ENCODE assay signal across 15 cellular contexts in the genomic region with DNA sequence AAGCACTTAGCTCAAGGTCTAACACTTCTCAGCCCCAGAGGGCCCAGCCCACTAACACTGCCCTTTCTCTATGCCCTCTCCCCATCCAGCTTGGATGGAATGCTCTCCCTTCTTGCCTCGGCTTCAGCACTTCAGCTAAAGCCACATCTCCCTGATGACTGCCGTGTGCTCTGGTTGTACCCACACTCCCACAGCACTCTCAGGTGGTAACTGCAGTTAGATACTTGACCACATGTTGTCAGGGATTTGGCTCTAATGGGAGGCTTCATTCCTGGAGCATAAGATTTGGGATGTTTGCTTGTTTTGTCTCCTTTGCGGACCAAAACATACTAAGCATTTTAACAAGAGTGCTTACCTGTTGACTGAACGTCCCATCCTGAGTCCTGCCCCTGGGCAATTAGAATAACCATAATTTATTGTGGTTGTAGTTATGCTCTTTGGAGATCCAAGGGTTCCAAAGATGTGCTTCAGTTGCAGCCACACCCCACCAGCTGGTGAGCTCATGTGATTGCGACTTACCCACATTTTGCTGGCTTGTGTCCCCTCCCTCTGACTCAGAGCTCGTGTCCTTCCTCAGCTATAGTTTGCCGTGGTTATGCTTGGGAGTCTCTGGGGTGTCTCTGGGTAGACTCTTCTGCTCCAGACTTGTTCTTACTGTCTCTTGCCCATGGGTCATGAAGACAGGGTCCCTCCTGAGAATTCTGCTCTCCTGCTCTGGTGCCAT. TPM values are rescaled to one million over a fixed set of nuclear protein-coding genes. Genes with fewer than 3 reads are reported as not detected.
A peak's percentile ranks its signal among the peaks of the same experiment; 100 is the strongest.
DNase-seq lines count a peak whose midpoint lies in the region; ATAC-seq and TF ChIP-seq lines count a peak whose summit lies in the region.
"Had no signal": no experiment of that assay in that cellular context is flagged by ENCODE, and none has a peak within 500 bp of the region (broad histone marks: within the 10 kb centered on the region; RNA-seq: fewer than 3 reads in every experiment).

No MANE protein-coding gene starts in this region.

- POLR2A ChIA-PET in RWPE1 (lab: Yijun Ruan, JAX; ENCODE audit: low non-redundant PET), result no interaction called here

- CTCF ChIA-PET in RWPE1 (lab: Yijun Ruan, JAX), result interaction anchor here (0.6 to 7.7 kb wide), 8 partner anchors 8 to 760 kb away, joined by 3 to 74 read pairs (median 5); no protein-coding TSS in a partner anchor

- in situ Hi-C loops in GM13976 (cut with MboI; ENCODE audit: low sequenced_read_pairs, unreplicated experiment), result no loop called here

- ATAC-seq in foreskin keratinocyte, result peak; percentile 42
- ATAC-seq in GM18520 (IDR thresholded peaks at IDR 0.05; ENCODE audit: unreplicated experiment), result no peak

- peak overlapping the region; percentile 99 for H3K27ac ChIP-seq in RWPE1
- no peak overlapping the region for H3K27ac ChIP-seq in foreskin keratinocyte
- H3K27ac ChIP-seq: heart right ventricle, neutrophil had no signal

- peaks cover 40% of the 10 kb centered on the region for H3K27me3 ChIP-seq in foreskin keratinocyte
- H3K27me3 ChIP-seq: heart right ventricle had no signal

- peaks cover 7% of the 10 kb centered on the region for H3K4me1 ChIP-seq in foreskin keratinocyte

- no peak for TF ChIP-seq CTCF in AG09319 (IDR thresholded peaks at IDR 0.05; ENCODE audit: low read depth, low read length)
- no peak for TF ChIP-seq CTCF in RWPE1 (conservative IDR thresholded peaks at IDR 0.05; ENCODE audit: low read depth)
- TF ChIP-seq CTCF in foreskin keratinocyte (conservative IDR thresholded peaks at IDR 0.05), result no peak
- no peak for TF ChIP-seq CTCF in GM13976 (IDR thresholded peaks at IDR 0.05; ENCODE audit: borderline replicate concordance, control extremely low read depth, extremely low read depth, insufficient read depth, missing control alignments)

- DNase-seq in AG09319 (ENCODE audit: extremely low read depth, low read depth) (peak; percentile 31), HT1080 (ENCODE audit: low read depth) (peak; percentile 67), RWPE1 (ENCODE audit: low spot score) (no peak), foreskin keratinocyte (peak in 1 of 2 donors; percentile 54), GM13976 (ENCODE audit: low spot score) (no peak), nucleus accumbens (lab: John Stamatoyannopoulos, UW) (no peak), OCI-M2 (lab: John Stamatoyannopoulos, UW; ENCODE audit: unreplicated experiment) (no peak)
- DNase-seq: NCI-H146 had no signal

RNA-seq across cellular contexts. Expression of a gene that starts 7.7 kb away (rescaled TPM):
- 0.03 and 0.10 TPM in 2 replicates for total RNA-seq in HT1080 (2014; rRNA removed; shearing (Covaris generic))
- polyA plus RNA-seq in HT1080 (2015; cell fraction: cytosol; rRNA removed), result 0.13 and 0.19 TPM in 2 replicates
- 0.37 and 0.68 TPM in 2 replicates for polyA plus RNA-seq in HT1080 (2015; cell fraction: nucleus; rRNA removed)
- total RNA-seq in foreskin keratinocyte, result not detected in 2 replicates
- polyA plus RNA-seq in foreskin keratinocyte, result not detected in 2 replicates
- total RNA-seq: dermis microvascular lymphatic vessel endothelial cell; liver; T-helper 2 cell treated with Interferon-gamma antibody and Interleukin-4, amounts not matched to agents 100 ng/mL and 5 ng/mL, for 36 hours had no signal
- polyA plus RNA-seq: BJ, liver had no signal

RNA-seq across cellular contexts. Expression of a gene that starts 52.2 kb away (rescaled TPM):
- total RNA-seq in HT1080 (2014; rRNA removed; shearing (Covaris generic)), result 0.10 TPM in 1 of 2 replicates, not detected in the other
- polyA plus RNA-seq in HT1080 (2015; cell fraction: cytosol; rRNA removed), result 0.09 and 0.29 TPM in 2 replicates
- polyA plus RNA-seq in HT1080 (2015; cell fraction: nucleus; rRNA removed), result 0.14 and 0.27 TPM in 2 replicates
- 18.6 and 18.7 TPM in 2 replicates for total RNA-seq in foreskin keratinocyte
- 20.2 and 22.0 TPM in 2 replicates for polyA plus RNA-seq in foreskin keratinocyte
- total RNA-seq: dermis microvascular lymphatic vessel endothelial cell; T-helper 2 cell treated with Interferon-gamma antibody and Interleukin-4, amounts not matched to agents 100 ng/mL and 5 ng/mL, for 36 hours had no signal

Comparison
In these comparisons a context has a peak if more than half of its experiments do, and no peak if none do; other contexts are left out.
1. DNase-seq: peak in AG09319 (single experiment) and HT1080 (single experiment); none in RWPE1 (single experiment), GM13976 (single experiment), nucleus accumbens (0 of 56) and OCI-M2 (single experiment).
2. RNA of a gene that starts 52.2 kb away (total RNA-seq): 18.6 to 18.7 TPM in foreskin keratinocyte; 0.10 TPM in HT1080; every median in the first group is over 10 times any median in the second.